15 cellular contexts compared by ENCODE assay signal in genomic region chr13:100600461-100600860, GRCh38.
DNase-seq lines count a peak whose midpoint lies in the region; TF ChIP-seq lines count a peak whose summit lies in the region.
"Had no signal": no experiment of that assay in that cellular context is flagged by ENCODE, and none has a peak within 500 bp of the region (broad histone marks: within the 10 kb centered on the region; RNA-seq: fewer than 3 reads in every experiment).

No MANE protein-coding gene starts in this region.

- H3K4me3 Mint-ChIP-seq in dendritic cell treated with granulocyte-macrophage colony-stimulating factor and Interleukin-4, amounts not matched to agents 40 ng/mL and 50 ng/mL, for 4 days: no peak overlapping the region
- H3K4me3 Mint-ChIP-seq: B cell; CD4-positive, alpha-beta T cell had no signal

- no peaks in the 10 kb centered on the region for H3K4me1 ChIP-seq in tibial artery

- no peak for TF ChIP-seq CTCF in HL-60 (IDR thresholded peaks at IDR 0.05; ENCODE audit: insufficient read depth, low read length)
- TF ChIP-seq CTCF in brain microvascular endothelial cell (IDR thresholded peaks at IDR 0.05; ENCODE audit: low read depth, low read length, missing control alignments): no peak
- no peak for TF ChIP-seq CTCF in tibial artery (IDR thresholded peaks at IDR 0.05)

- in situ Hi-C loops in brain microvascular endothelial cell (cut with HindIII; ENCODE audit: low pct_ligation_motif_present, low sequenced_read_pairs): no loop called here

- H3K36me3 ChIP-seq in brain microvascular endothelial cell (replicated peaks): no peaks in the 10 kb centered on the region
- H3K36me3 ChIP-seq in tibial artery: no peaks in the 10 kb centered on the region

- no peaks in the 10 kb centered on the region for H3K27me3 ChIP-seq in HL-60 (ENCODE audit: insufficient read depth, poor library complexity, severe bottlenecking)
- no peaks in the 10 kb centered on the region for H3K27me3 ChIP-seq in brain microvascular endothelial cell (replicated peaks)
- H3K27me3 ChIP-seq in tibial artery: no peaks in the 10 kb centered on the region

- H3K9me3 ChIP-seq in tibial artery: no peaks in the 10 kb centered on the region

- H3K4me3 ChIP-seq in HL-60 (replicated peaks; ENCODE audit: insufficient read depth, low read length) (no peak overlapping the region), brain microvascular endothelial cell (ENCODE audit: low read depth, low read length) (no peak overlapping the region), tibial artery (no peak overlapping the region)
- H3K4me3 ChIP-seq: GM23248 had no signal

- no peaks in the 10 kb centered on the region for H3K27me3 Mint-ChIP-seq in dendritic cell treated with granulocyte-macrophage colony-stimulating factor and Interleukin-4, amounts not matched to agents 40 ng/mL and 50 ng/mL, for 4 days
- H3K27me3 Mint-ChIP-seq: B cell had no signal

- H3K27ac ChIP-seq in HL-60 (replicated peaks): peak overlapping the region; percentile 61
- no peak overlapping the region for H3K27ac ChIP-seq in brain microvascular endothelial cell
- H3K27ac ChIP-seq in tibial artery: no peak overlapping the region
- H3K27ac ChIP-seq: GM23248 had no signal

- intact Hi-C loops in dendritic cell treated with granulocyte-macrophage colony-stimulating factor and Interleukin-4, amounts not matched to agents 40 ng/mL and 50 ng/mL, for 4 days (cut with micrococcal nuclease): no loop called here
- intact Hi-C loops in tibial artery (cut with DNase I; ENCODE audit: low total_unique reads): no loop called here

- H3K4me1 Mint-ChIP-seq in dendritic cell treated with granulocyte-macrophage colony-stimulating factor and Interleukin-4, amounts not matched to agents 40 ng/mL and 50 ng/mL, for 4 days (ENCODE audit: low read depth): peaks cover 17% of the 10 kb centered on the region
- H3K4me1 Mint-ChIP-seq: B cell had no signal

- H3K27ac Mint-ChIP-seq in dendritic cell treated with granulocyte-macrophage colony-stimulating factor and Interleukin-4, amounts not matched to agents 40 ng/mL and 50 ng/mL, for 4 days: peak overlapping the region; percentile 39
- H3K27ac Mint-ChIP-seq: B cell; CD4-positive, alpha-beta T cell had no signal

- DNase-seq in NOMO-1 (lab: John Stamatoyannopoulos, UW; ENCODE audit: unreplicated experiment in 2 of 2) (peak; percentile 14 to 18), NOMO-1 treated with DMSO at 0.1 percent for 48 hours (lab: John Stamatoyannopoulos, UW; ENCODE audit: unreplicated experiment) (no peak), HL-60 (ENCODE audit: low read depth in 1 of 2, low spot score in 1 of 2) (peak in 1 of 2 experiments; percentile 92), brain microvascular endothelial cell (no peak), tibial artery (no peak), dedifferentiated amniotic fluid mesenchymal stem cell (ENCODE audit: extremely low spot score) (no peak)
- DNase-seq: C1 segment of cervical spinal cord; CD4-positive, alpha-beta T cell; DND-41; GDM1; GM23248; H7; IMR-90 had no signal

- no peaks in the 10 kb centered on the region for H3K9me3 Mint-ChIP-seq in dendritic cell treated with granulocyte-macrophage colony-stimulating factor and Interleukin-4, amounts not matched to agents 40 ng/mL and 50 ng/mL, for 4 days
- H3K9me3 Mint-ChIP-seq: CD4-positive, alpha-beta T cell had no signal

- H3K36me3 Mint-ChIP-seq in dendritic cell treated with granulocyte-macrophage colony-stimulating factor and Interleukin-4, amounts not matched to agents 40 ng/mL and 50 ng/mL, for 4 days (ENCODE audit: low read depth): peaks cover 17% of the 10 kb centered on the region

Comparison
In these comparisons a context has a peak if more than half of its experiments do, and no peak if none do; other contexts are left out.
1. DNase-seq: peak in NOMO-1 (2 of 2); none in NOMO-1 treated with DMSO at 0.1 percent for 48 hours (single experiment), brain microvascular endothelial cell (single experiment), tibial artery (0 of 2) and dedifferentiated amniotic fluid mesenchymal stem cell (single experiment).